ENCODE assay signal across 14 cellular contexts in genomic region chrX:9379697-9380551, GRCh38.
DNase-seq lines count a peak whose midpoint lies in the region; ATAC-seq and TF ChIP-seq lines count a peak whose summit lies in the region.
"Had no signal": no experiment of that assay in that cellular context is flagged by ENCODE, and none has a peak within 500 bp of the region (broad histone marks: within the 10 kb centered on the region; RNA-seq: fewer than 3 reads in every experiment).

No MANE protein-coding gene starts in this region.

- no peaks in the 10 kb centered on the region for H3K27me3 Mint-ChIP-seq in activated naive CD4-positive, alpha-beta T cell treated with anti-CD3 and anti-CD28 coated beads, Interleukin-2, amount 10 ng/mL, durations not matched to agents 7 days and 5 days
- H3K27me3 Mint-ChIP-seq: naive thymus-derived CD8-positive, alpha-beta T cell had no signal

- peak; percentile 26 for ATAC-seq in stimulated activated effector memory CD8-positive, alpha-beta T cell treated with anti-CD3 and anti-CD28 coated beads, Interleukin-12 subunit alpha, Interleukin-12 subunit beta, amount 100 ng/mL, for 72 hours
- no peak for ATAC-seq in GM21528 (IDR thresholded peaks at IDR 0.05; ENCODE audit: low FRiP score, unreplicated experiment)
- ATAC-seq in HG02973 (IDR thresholded peaks at IDR 0.05; ENCODE audit: unreplicated experiment), result no peak
- ATAC-seq: activated naive CD4-positive, alpha-beta T cell treated with anti-CD3 and anti-CD28 coated beads, Interleukin-2, amount 50 U/mL, for 72 hours; naive thymus-derived CD8-positive, alpha-beta T cell had no signal

- no peaks in the 10 kb centered on the region for H3K36me3 ChIP-seq in colonic mucosa

- no peak overlapping the region for H3K9ac ChIP-seq in colonic mucosa (ENCODE audit: low read depth in 2 of 2, low read length in 2 of 2)

- H3K4me1 Mint-ChIP-seq in activated naive CD4-positive, alpha-beta T cell treated with anti-CD3 and anti-CD28 coated beads, Interleukin-2, amount 10 ng/mL, durations not matched to agents 7 days and 5 days, result peaks cover 31% of the 10 kb centered on the region
- H3K4me1 Mint-ChIP-seq in stimulated activated effector memory CD8-positive, alpha-beta T cell treated with anti-CD3 and anti-CD28 coated beads, Interleukin-12 subunit alpha, Interleukin-12 subunit beta, amount 100 ng/mL, for 72 hours, result peaks cover 34% of the 10 kb centered on the region

- peaks cover 5% of the 10 kb centered on the region for H3K9me3 Mint-ChIP-seq in activated naive CD4-positive, alpha-beta T cell treated with anti-CD3 and anti-CD28 coated beads, Interleukin-2, amount 10 ng/mL, durations not matched to agents 7 days and 5 days
- H3K9me3 Mint-ChIP-seq in stimulated activated effector memory CD8-positive, alpha-beta T cell treated with anti-CD3 and anti-CD28 coated beads, Interleukin-12 subunit alpha, Interleukin-12 subunit beta, amount 100 ng/mL, for 72 hours, result no peaks in the 10 kb centered on the region
- H3K9me3 Mint-ChIP-seq: activated naive CD4-positive, alpha-beta T cell treated with anti-CD3 and anti-CD28 coated beads, Interleukin-2, amount 50 U/mL, for 72 hours had no signal

- intact Hi-C loops in colonic mucosa (cut with DNase I), result no loop called here

- no peak overlapping the region for H3K27ac Mint-ChIP-seq in activated naive CD4-positive, alpha-beta T cell treated with anti-CD3 and anti-CD28 coated beads, Interleukin-2, amount 10 ng/mL, durations not matched to agents 7 days and 5 days
- H3K27ac Mint-ChIP-seq in stimulated activated effector memory CD8-positive, alpha-beta T cell treated with anti-CD3 and anti-CD28 coated beads, Interleukin-12 subunit alpha, Interleukin-12 subunit beta, amount 100 ng/mL, for 72 hours, result no peak overlapping the region
- H3K27ac Mint-ChIP-seq: activated naive CD4-positive, alpha-beta T cell treated with anti-CD3 and anti-CD28 coated beads, Interleukin-2, amount 50 U/mL, for 72 hours had no signal

- H3K36me3 Mint-ChIP-seq in activated naive CD4-positive, alpha-beta T cell treated with anti-CD3 and anti-CD28 coated beads, Interleukin-2, amount 10 ng/mL, durations not matched to agents 7 days and 5 days, result no peaks in the 10 kb centered on the region
- H3K36me3 Mint-ChIP-seq in stimulated activated effector memory CD8-positive, alpha-beta T cell treated with anti-CD3 and anti-CD28 coated beads, Interleukin-12 subunit alpha, Interleukin-12 subunit beta, amount 100 ng/mL, for 72 hours, result no peaks in the 10 kb centered on the region
- H3K36me3 Mint-ChIP-seq: activated naive CD4-positive, alpha-beta T cell treated with anti-CD3 and anti-CD28 coated beads, Interleukin-2, amount 50 U/mL, for 72 hours had no signal

- no peaks in the 10 kb centered on the region for H3K9me3 ChIP-seq in colonic mucosa

- H3K4me3 Mint-ChIP-seq in activated naive CD4-positive, alpha-beta T cell treated with anti-CD3 and anti-CD28 coated beads, Interleukin-2, amount 10 ng/mL, durations not matched to agents 7 days and 5 days, result no peak overlapping the region
- H3K4me3 Mint-ChIP-seq in stimulated activated effector memory CD8-positive, alpha-beta T cell treated with anti-CD3 and anti-CD28 coated beads, Interleukin-12 subunit alpha, Interleukin-12 subunit beta, amount 100 ng/mL, for 72 hours, result no peak overlapping the region
- H3K4me3 Mint-ChIP-seq: naive thymus-derived CD8-positive, alpha-beta T cell had no signal

- no peak overlapping the region for H3K4me3 ChIP-seq in colonic mucosa

- no peaks in the 10 kb centered on the region for H3K27me3 ChIP-seq in colonic mucosa

- CTCF ChIA-PET in activated naive CD4-positive, alpha-beta T cell treated with anti-CD3 and anti-CD28 coated beads, Interleukin-2, amount 10 ng/mL, durations not matched to agents 7 days and 5 days (lab: Charles Lee), result interaction anchor here (0.6 kb wide), 1 partner anchor 561 kb away, joined by 3 read pairs; no protein-coding TSS in a partner anchor

- peaks cover 4% of the 10 kb centered on the region for H3K4me1 ChIP-seq in colonic mucosa

- H3K27ac ChIP-seq in colonic mucosa, result peak overlapping the region; percentile 61

- peak; percentile 19 for DNase-seq in activated naive CD4-positive, alpha-beta T cell treated with anti-CD3 and anti-CD28 coated beads, Interleukin-2, amount 10 ng/mL, durations not matched to agents 7 days and 5 days
- DNase-seq in activated naive CD4-positive, alpha-beta T cell (lab: John Stamatoyannopoulos, UW), result no peak
- peak; percentile 74 for DNase-seq in LoVo (ENCODE audit: low spot score)
- peak; percentile 62 for DNase-seq in colonic mucosa
- DNase-seq in stimulated activated effector memory CD8-positive, alpha-beta T cell treated with anti-CD3 and anti-CD28 coated beads, Interleukin-12 subunit alpha, Interleukin-12 subunit beta, amount 100 ng/mL, for 72 hours (ENCODE audit: low spot score in 2 of 2), result no peak
- no peak for DNase-seq in activated CD4-positive, CD25-positive, alpha-beta regulatory T cell treated with anti-CD3 and anti-CD28 coated beads, Interleukin-2, amount 50 U/mL, for 72 hours
- DNase-seq: activated CD4-positive, alpha-beta T cell treated with anti-CD3 and anti-CD28 coated beads for 48 hours; effector CD4-positive, alpha-beta T cell; H7; naive thymus-derived CD8-positive, alpha-beta T cell; NCI-H1105 had no signal

- TF ChIP-seq CTCF in colonic mucosa (IDR thresholded peaks at IDR 0.05), result no peak

Comparison
In these comparisons a context has a peak if more than half of its experiments do, and no peak if none do; other contexts are left out.
1. DNase-seq: peak in activated naive CD4-positive, alpha-beta T cell treated with anti-CD3 and anti-CD28 coated beads, Interleukin-2, amount 10 ng/mL, durations not matched to agents 7 days and 5 days (single experiment), LoVo (single experiment) and colonic mucosa (single experiment); none in activated naive CD4-positive, alpha-beta T cell (0 of 4), stimulated activated effector memory CD8-positive, alpha-beta T cell treated with anti-CD3 and anti-CD28 coated beads, Interleukin-12 subunit alpha, Interleukin-12 subunit beta, amount 100 ng/mL, for 72 hours (0 of 2) and activated CD4-positive, CD25-positive, alpha-beta regulatory T cell treated with anti-CD3 and anti-CD28 coated beads, Interleukin-2, amount 50 U/mL, for 72 hours (single experiment).